Comparison of ENCODE assay signal across 13 cellular contexts in the genomic region with DNA sequence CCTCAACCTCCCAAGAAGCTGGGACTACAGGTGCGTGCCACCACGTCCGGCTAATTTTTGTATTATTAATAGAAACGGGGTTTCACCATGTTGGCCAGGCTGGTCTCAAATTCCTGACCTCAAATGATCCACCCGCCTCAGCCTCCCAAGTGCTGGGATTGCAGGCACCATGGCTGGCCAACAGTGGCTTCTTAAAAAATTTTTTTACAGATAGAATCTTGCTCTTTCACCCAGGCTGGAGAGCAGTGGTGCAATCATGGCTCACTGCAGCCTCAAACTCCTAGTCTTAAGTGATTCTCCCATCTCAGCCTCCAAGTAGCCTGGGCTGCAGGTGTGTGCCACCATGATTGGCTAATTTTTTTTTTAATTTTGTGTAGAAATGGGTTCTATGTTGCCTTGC. TPM values are rescaled to one million over a fixed set of nuclear protein-coding genes. Genes with fewer than 3 reads are reported as not detected.
"Had no signal": no experiment of that assay in that cellular context is flagged by ENCODE, and none has a peak within 500 bp of the region (broad histone marks: within the 10 kb centered on the region; RNA-seq: fewer than 3 reads in every experiment).

No MANE protein-coding gene starts in this region.

RNA-seq across cellular contexts. Expression of a gene that starts 40.7 kb away (rescaled TPM):
- total RNA-seq: chondrocyte, colonic mucosa, dermis blood vessel endothelial cell, endothelial cell of umbilical vein, epithelial cell of proximal tubule, esophagus mucosa, esophagus muscularis mucosa, esophagus squamous epithelium, foreskin keratinocyte, frontal cortex, gastrocnemius medialis, glomerular endothelial cell had no signal
- polyA plus RNA-seq: endothelial cell of umbilical vein, esophagus, foreskin keratinocyte had no signal
